7 cellular contexts compared by ENCODE assay signal in genomic region chr4:118281611-118282442, GRCh38.
DNase-seq lines count a peak whose midpoint lies in the region; ATAC-seq and TF ChIP-seq lines count a peak whose summit lies in the region.

No MANE protein-coding gene starts in this region.

- TF ChIP-seq CTCF in astrocyte of the cerebellum (IDR thresholded peaks at IDR 0.05; ENCODE audit: low read depth, low read length, missing control alignments) (no peak), natural killer cell (IDR thresholded peaks at IDR 0.05) (no peak), testis (IDR thresholded peaks at IDR 0.05) (no peak)

- DNase-seq in GM03348 (ENCODE audit: low spot score) = peak; percentile 27
- peak; percentile 67 for DNase-seq in Karpas-422
- peak; percentile 63 for DNase-seq in astrocyte of the cerebellum (ENCODE audit: low read depth)
- no peak for DNase-seq in natural killer cell
- DNase-seq in testis = no peak

- no peaks in the 10 kb centered on the region for H3K9me2 ChIP-seq in Karpas-422 (replicated peaks; ENCODE audit: insufficient read depth, low read length)

- no peak overlapping the region for H3K4me3 ChIP-seq in Karpas-422 (ENCODE audit: low read length)
- no peak overlapping the region for H3K4me3 ChIP-seq in astrocyte of the cerebellum (ENCODE audit: low read depth, low read length)
- H3K4me3 ChIP-seq in testis = no peak overlapping the region

- H3K79me2 ChIP-seq in Karpas-422 (ENCODE audit: low read length) = peaks cover 7% of the 10 kb centered on the region

- peaks cover 37 to 41% of the 10 kb centered on the region in 2 donors for H3K4me1 Mint-ChIP-seq in natural killer cell

- H3K27me3 ChIP-seq in Karpas-422 (ENCODE audit: low read length) (no peaks in the 10 kb centered on the region), testis (no peaks in the 10 kb centered on the region)

- H3K36me3 ChIP-seq in Karpas-422 (ENCODE audit: insufficient read depth, low read length) (peaks cover 30% of the 10 kb centered on the region), testis (ENCODE audit: low read depth, missing control alignments) (no peaks in the 10 kb centered on the region)

- H3K9me3 ChIP-seq in Karpas-422 (ENCODE audit: low read length) (no peaks in the 10 kb centered on the region), testis (no peaks in the 10 kb centered on the region)

- no peak overlapping the region for H3K4me2 ChIP-seq in Karpas-422 (ENCODE audit: low read depth, low read length, poor library complexity, severe bottlenecking)

- H3K27ac ChIP-seq in Karpas-422 (ENCODE audit: low read length) (no peak overlapping the region), testis (no peak overlapping the region)

- intact Hi-C loops in natural killer cell (cut with micrococcal nuclease) (no loop called here), testis (cut with DNase I; ENCODE audit: low total_unique reads) (no loop called here)

- no peaks in the 10 kb centered on the region for H3K36me3 Mint-ChIP-seq in natural killer cell

- no peaks in the 10 kb centered on the region for H3K27me3 Mint-ChIP-seq in natural killer cell (ENCODE audit: low read depth in 2 of 2)

- peaks cover 32% of the 10 kb centered on the region for H3K4me1 ChIP-seq in Karpas-422 (ENCODE audit: low read length)
- peaks cover 5% of the 10 kb centered on the region for H3K4me1 ChIP-seq in testis

- TF ChIP-seq POLR2A in testis (IDR thresholded peaks at IDR 0.05) = no peak

- no peak overlapping the region for H3K4me3 Mint-ChIP-seq in natural killer cell

- H3K9ac ChIP-seq in Karpas-422 (ENCODE audit: low read length) = no peak overlapping the region

- peak overlapping the region; percentile 70 to 97 for H3K27ac Mint-ChIP-seq in natural killer cell

- in situ Hi-C loops in astrocyte of the cerebellum (cut with HindIII; ENCODE audit: low sequenced_read_pairs) = no loop called here

- ATAC-seq in natural killer cell = no peak
- ATAC-seq in HG03432 (IDR thresholded peaks at IDR 0.05; ENCODE audit: unreplicated experiment) = no peak
- ATAC-seq in HG03439 (IDR thresholded peaks at IDR 0.05; ENCODE audit: unreplicated experiment) = no peak

- 42 to 61% methylated on average over 9 of the region's 9 CpGs for WGBS in testis, 2 donors

- no peaks in the 10 kb centered on the region for H3K9me3 Mint-ChIP-seq in natural killer cell

- H4K20me1 ChIP-seq in Karpas-422 (ENCODE audit: insufficient read depth, low read depth, low read length) = peaks cover 13% of the 10 kb centered on the region; the same call in 1 of the 2 replicates

- no peak overlapping the region for H2AFZ ChIP-seq in Karpas-422 (ENCODE audit: low read length)

Comparison
In these comparisons a context has a peak if more than half of its experiments do, and no peak if none do; other contexts are left out.
1. DNase-seq: peak in GM03348 (single experiment), Karpas-422 (single experiment) and astrocyte of the cerebellum (single experiment); none in natural killer cell (single experiment) and testis (single experiment).